9 cellular contexts compared by ENCODE assay signal in genomic region chr10:1047937-1048336, GRCh38. TPM values are rescaled to one million over a fixed set of nuclear protein-coding genes. Genes with fewer than 3 reads are reported as not detected.
DNase-seq lines count a peak whose midpoint lies in the region; FAIRE-seq and TF ChIP-seq lines count a peak whose summit lies in the region.
"Had no signal": no experiment of that assay in that cellular context is flagged by ENCODE, and none has a peak within 500 bp of the region (broad histone marks: within the 10 kb centered on the region; RNA-seq: fewer than 3 reads in every experiment).

No MANE protein-coding gene starts in this region.

- peak overlapping the region; percentile 1 for H4K5ac ChIP-seq in H1 (ENCODE audit: insufficient read length, low read depth, low read length)

- H3K27ac ChIP-seq in PC-9 (peak overlapping the region; percentile 62; the same call in 1 of the 2 replicates), H1 (ENCODE audit: low read depth, low read length) (peak overlapping the region; percentile 61; the same call in 1 of the 2 replicates), neural progenitor cell (peak overlapping the region; percentile 100)

- peak overlapping the region; percentile 98 for H3K4me3 Mint-ChIP-seq in neural progenitor cell

- H3K9me3 ChIP-seq in PC-9 (ENCODE audit: insufficient read depth, low read depth): no peaks in the 10 kb centered on the region
- H3K9me3 ChIP-seq in H1 (ENCODE audit: insufficient read depth in 2 of 2, low read depth in 1 of 2, low read length in 1 of 2): no peaks in the 10 kb centered on the region
- no peaks in the 10 kb centered on the region for H3K9me3 ChIP-seq in neural progenitor cell (ENCODE audit: low read depth)

- 0 out of 2 replicates have a peak overlapping the region, but pooled peaks have one; percentile 77 for H2BK20ac ChIP-seq in H1 (ENCODE audit: low read length)

- H3K18ac ChIP-seq in H1 (ENCODE audit: extremely low read depth, low read length): peak overlapping the region; percentile 75; the same call in 1 of the 2 replicates

- H4K20me1 ChIP-seq in PC-9 (ENCODE audit: insufficient read depth) (peaks cover 15% of the 10 kb centered on the region; the same call in 1 of the 2 replicates), H1 (replicated peaks in 1 of 2; ENCODE audit: control insufficient read depth in 1 of 2, insufficient read depth in 2 of 2, low read length in 2 of 2) (peaks cover 6 to 24% of the 10 kb centered on the region in 2 experiments), neural progenitor cell (ENCODE audit: low read depth) (peaks cover 73% of the 10 kb centered on the region)

- H3F3A ChIP-seq in PC-9 (ENCODE audit: insufficient read depth, low read depth) (peaks cover 15% of the 10 kb centered on the region), neural progenitor cell (ENCODE audit: low read depth) (peaks cover 60% of the 10 kb centered on the region)

- TF ChIP-seq POLR2A in H1 (IDR thresholded peaks at IDR 0.05; ENCODE audit: control extremely low read depth in 1 of 2, low read depth in 2 of 2, low read length in 2 of 2): no peak

- H3K79me1 ChIP-seq in H1 (ENCODE audit: low read depth, low read length): peaks cover 10% of the 10 kb centered on the region; the same call in 1 of the 2 replicates

- WGBS in H1 (ENCODE audit: extremely low coverage in 1 of 2, insufficient coverage in 1 of 2, insufficient read length in 1 of 2, insufficient replicate concordance in 2 of 2, low coverage in 1 of 2, low lambda C conversion rate in 2 of 2, missing lambda C conversion rate in 1 of 2), 2 experiments: 13% methylated on average over 15 of the region's 15 CpGs; no CpG with 5 or more reads in 1 of the 2 experiments

- peak overlapping the region; percentile 95 for H3K4me2 ChIP-seq in PC-9
- H3K4me2 ChIP-seq in H1 (ENCODE audit: insufficient read depth in 1 of 2, low read depth in 2 of 2, low read length in 2 of 2): peak overlapping the region; percentile 76 to 97
- peak overlapping the region; percentile 85 for H3K4me2 ChIP-seq in neural progenitor cell

- H3K9me3 Mint-ChIP-seq in neural progenitor cell: no peaks in the 10 kb centered on the region

- intact Hi-C loops in PC-9 (cut with micrococcal nuclease; ENCODE audit: unreplicated experiment): loop anchor here (2.0 kb wide), 1 partner anchor 61 kb away; no protein-coding TSS in a partner anchor

- no peak overlapping the region for H4K91ac ChIP-seq in H1 (replicated peaks; ENCODE audit: insufficient read length, low read length)

- H3K27me3 ChIP-seq in PC-9 (ENCODE audit: insufficient read depth, low read depth): no peaks in the 10 kb centered on the region
- no peaks in the 10 kb centered on the region for H3K27me3 ChIP-seq in H1 (replicated peaks in 1 of 4; ENCODE audit: control insufficient read depth in 3 of 4, extremely low read depth in 1 of 4, insufficient read depth in 3 of 4, low read length in 3 of 4)
- no peaks in the 10 kb centered on the region for H3K27me3 ChIP-seq in neural progenitor cell

- H3K27ac Mint-ChIP-seq in neural progenitor cell: peak overlapping the region; percentile 43

- peak overlapping the region; percentile 37 to 91 (median 86) for H3K9ac ChIP-seq in H1 (replicated peaks in 1 of 4; ENCODE audit: extremely low read depth in 1 of 4, low read depth in 3 of 4, low read length in 3 of 4)
- H3K9ac ChIP-seq in neural progenitor cell: peak overlapping the region; percentile 84

- TF ChIP-seq EP300 in H1 (IDR thresholded peaks at IDR 0.05; ENCODE audit: borderline replicate concordance in 1 of 2, low read depth in 2 of 2, low read length in 2 of 2): no peak

- no peak overlapping the region for H2AK5ac ChIP-seq in H1 (ENCODE audit: low read depth, low read length)

- H3K4me1 ChIP-seq in PC-9 (replicated peaks; ENCODE audit: insufficient read depth) (peaks cover 16% of the 10 kb centered on the region), H1 (replicated peaks in 1 of 4; ENCODE audit: control insufficient read depth in 3 of 4, insufficient read depth in 4 of 4, low read length in 3 of 4) (peaks cover 0 to 5% (median 2%) of the 10 kb centered on the region in 4 experiments; a peak in 3 of 7 replicates), neural progenitor cell (peaks cover 4% of the 10 kb centered on the region)

- H3K4me1 Mint-ChIP-seq in neural progenitor cell: peaks cover 42% of the 10 kb centered on the region

- H3K23me2 ChIP-seq in H1 (ENCODE audit: low read depth, low read length): no peaks in the 10 kb centered on the region; the same call in 1 of the 2 replicates

- TF ChIP-seq CTCF in PC-9 (conservative IDR thresholded peaks at IDR 0.05) (no peak), H1 (IDR thresholded peaks at IDR 0.05; ENCODE audit: control extremely low read depth in 1 of 3, insufficient read depth in 1 of 3, low read depth in 1 of 3, low read length in 3 of 3) (no peak), neural progenitor cell (IDR thresholded peaks at IDR 0.05) (no peak)

- H2BK5ac ChIP-seq in H1 (ENCODE audit: low read depth, low read length): peak overlapping the region; percentile 99

- no peak for TF ChIP-seq RAD21 in H1 (IDR thresholded peaks at IDR 0.05 in 1 of 2, conservative IDR thresholded peaks at IDR 0.05 in 1 of 2; ENCODE audit: low read depth in 2 of 2, low read length in 2 of 2)

- H3K36me3 ChIP-seq in PC-9 (ENCODE audit: low read depth) (no peaks in the 10 kb centered on the region), H1 (ENCODE audit: control insufficient read depth in 2 of 4, insufficient read depth in 4 of 4, low read length in 3 of 4) (peaks cover 3 to 37% (median 10%) of the 10 kb centered on the region in 4 experiments; a peak in 6 of 8 replicates), neural progenitor cell (peaks cover 3% of the 10 kb centered on the region)

- DNase-seq in ELF-1 (ENCODE audit: low read depth, low spot score) (peak; percentile 45), PC-9 (peak in 1 of 2 experiments; percentile 19), H1 (ENCODE audit: low read depth in 1 of 2, low spot score in 2 of 2) (no peak), neural progenitor cell (ENCODE audit: low spot score) (peak; percentile 62), NCI-H1092 (lab: John Stamatoyannopoulos, UW) (no peak), NCI-H1105 (lab: John Stamatoyannopoulos, UW) (no peak), NCI-H1694 (lab: John Stamatoyannopoulos, UW) (no peak), kidney glomerular epithelial cell (lab: John Stamatoyannopoulos, UW) (no peak)

- POLR2A ChIA-PET in PC-9 (lab: Charles Lee; ENCODE audit: unreplicated experiment) (interaction anchor here (0.5 kb wide), 1 partner anchor 61 kb away, joined by 3 read pairs; no protein-coding TSS in a partner anchor), H1 (lab: Charles Lee; ENCODE audit: partially characterized antibody) (interaction anchor here (0.6 to 2.9 kb wide), 10 partner anchors 9 to 68 kb away, joined by 3 to 22 read pairs (median 4); partner anchors contain the start of gene GTPBP4)

- H3K36me3 Mint-ChIP-seq in neural progenitor cell: peaks cover 38% of the 10 kb centered on the region

- H2BK12ac ChIP-seq in H1 (ENCODE audit: low read depth, low read length): peak overlapping the region; percentile 60

- CTCF ChIA-PET in PC-9 (lab: Charles Lee): no interaction called here
- CTCF ChIA-PET in H1 (lab: Charles Lee; ENCODE audit: partially characterized antibody): no interaction called here

- H2BK15ac ChIP-seq in H1 (ENCODE audit: low read length): 0 out of 2 replicates have a peak overlapping the region, but pooled peaks have one; percentile 77

- BruUV-seq in PC-9 (replicated peaks; lab: Mats Ljungman, UMichigan): no TSS peak

- H3K4me3 ChIP-seq in PC-9 (peak overlapping the region; percentile 92), H1 (ENCODE audit: extremely low read depth in 1 of 4, insufficient read depth in 2 of 4, low read depth in 3 of 4, low read length in 4 of 4) (peak overlapping the region; percentile 79 to 98 (median 95)), neural progenitor cell (peak overlapping the region; percentile 80)

- peak overlapping the region; percentile 86 for H3K4ac ChIP-seq in H1 (replicated peaks; ENCODE audit: insufficient read length, low read depth, low read length)

- H3K79me2 ChIP-seq in PC-9 (ENCODE audit: low read depth): peaks cover 73% of the 10 kb centered on the region
- peaks cover 24 to 79% of the 10 kb centered on the region in 2 experiments for H3K79me2 ChIP-seq in H1 (ENCODE audit: control insufficient read depth in 1 of 2, insufficient read depth in 2 of 2, low read length in 2 of 2)
- peaks cover 82% of the 10 kb centered on the region for H3K79me2 ChIP-seq in neural progenitor cell (ENCODE audit: low read depth)

- no peak overlapping the region for H3K23ac ChIP-seq in H1 (ENCODE audit: insufficient read length)

- no peak overlapping the region for H3K14ac ChIP-seq in H1 (ENCODE audit: insufficient read length)

- no peaks in the 10 kb centered on the region for H3K9me2 ChIP-seq in PC-9 (ENCODE audit: insufficient read depth)

- H2AFZ ChIP-seq in PC-9 (peak overlapping the region; percentile 83; the same call in 1 of the 2 replicates), H1 (ENCODE audit: low read length) (no peak overlapping the region), neural progenitor cell (replicated peaks) (no peak overlapping the region)

- H3K27me3 Mint-ChIP-seq in neural progenitor cell (ENCODE audit: insufficient read depth, low read depth): peaks cover 9% of the 10 kb centered on the region

- H3K56ac ChIP-seq in H1 (replicated peaks; ENCODE audit: insufficient read length, low read depth, low read length): no peak overlapping the region

- no peak overlapping the region for H4K8ac ChIP-seq in H1 (ENCODE audit: extremely low read depth, insufficient read depth, low read length)

- peak overlapping the region; percentile 97 for H2BK120ac ChIP-seq in H1 (replicated peaks; ENCODE audit: low read depth, low read length)

- no peak for FAIRE-seq in H1 (lab: Jason Lieb, UNC)

RNA-seq across cellular contexts. Expression of gene IDI1, which starts 1.0 kb away (rescaled TPM):
- total RNA-seq in PC-9 (2021): 38.5 and 57.7 TPM in 2 replicates
- 56.6 and 60.5 TPM in 2 replicates for total RNA-seq in H1 (2021; fragmentation: NEBNext Ultra II Directional; extraction: Animal tissue kit (Norgen Biotek cat#: 25700))
- 20.4 and 35.3 TPM in 2 replicates for polyA plus RNA-seq in H1 (2011; rRNA removed)
- polyA plus RNA-seq in H1 (2011; cell fraction: cytosol; rRNA removed): 47.1 TPM
- polyA plus RNA-seq in H1 (2011; cell fraction: nucleus; rRNA removed): 19.8 TPM
- polyA plus RNA-seq in H1 (2012, experiment 1 of 2): 37.1 to 68.8 TPM (median 43.5 TPM) in 4 replicates
- 9.1 TPM for polyA plus RNA-seq in H1 (2012, experiment 2 of 2)
- 80.6 TPM for polyA plus RNA-seq in H1 (2013, experiment 1 of 2)
- 85.9 TPM for polyA plus RNA-seq in H1 (2013, experiment 2 of 2)
- polyA minus RNA-seq in H1 (2011; rRNA and poly(A)+ RNA removed): 23.5 and 30.0 TPM in 2 replicates
- polyA minus RNA-seq in H1 (2011; cell fraction: cytosol; rRNA and poly(A)+ RNA removed): 14.5 TPM
- 33.2 TPM for polyA minus RNA-seq in H1 (2011; cell fraction: nucleus; rRNA and poly(A)+ RNA removed)
- total RNA-seq in neural progenitor cell (ENCODE audit: low replicate concordance): 117 and 168 TPM in 2 replicates

RNA-seq across cellular contexts. Expression of gene WDR37, which starts 8.2 kb away (rescaled TPM):
- total RNA-seq in PC-9 (2021) (10.9 and 12.3 TPM in 2 replicates), neural progenitor cell (ENCODE audit: low replicate concordance) (11.6 and 14.7 TPM in 2 replicates)
- total RNA-seq in H1 (2021; fragmentation: NEBNext Ultra II Directional; extraction: Animal tissue kit (Norgen Biotek cat#: 25700)): 10.5 and 12.0 TPM in 2 replicates
- polyA plus RNA-seq in H1 (2011; rRNA removed): 9.6 and 10.1 TPM in 2 replicates
- polyA plus RNA-seq in H1 (2011; cell fraction: cytosol; rRNA removed): 9.6 TPM
- polyA plus RNA-seq in H1 (2011; cell fraction: nucleus; rRNA removed): 11.9 TPM
- 7.4 to 8.7 TPM (median 8.0 TPM) in 4 replicates for polyA plus RNA-seq in H1 (2012, experiment 1 of 2)
- polyA plus RNA-seq in H1 (2012, experiment 2 of 2): 1.5 TPM
- polyA plus RNA-seq in H1 (2013, experiment 1 of 2): 4.4 TPM
- polyA plus RNA-seq in H1 (2013, experiment 2 of 2): 4.6 TPM
- 30.8 and 33.1 TPM in 2 replicates for polyA minus RNA-seq in H1 (2011; rRNA and poly(A)+ RNA removed)
- 7.4 TPM for polyA minus RNA-seq in H1 (2011; cell fraction: cytosol; rRNA and poly(A)+ RNA removed)
- 14.6 TPM for polyA minus RNA-seq in H1 (2011; cell fraction: nucleus; rRNA and poly(A)+ RNA removed)

RNA-seq across cellular contexts. Expression of gene IDI2, which starts 22.3 kb away (rescaled TPM):
- total RNA-seq in PC-9 (2021) (not detected in 2 replicates), neural progenitor cell (ENCODE audit: low replicate concordance) (not detected in 2 replicates)
- not detected in 2 replicates for total RNA-seq in H1 (2021; fragmentation: NEBNext Ultra II Directional; extraction: Animal tissue kit (Norgen Biotek cat#: 25700))
- polyA plus RNA-seq in H1 (2011; rRNA removed): not detected in 2 replicates
- not detected for polyA plus RNA-seq in H1 (2011; cell fraction: cytosol; rRNA removed)
- polyA plus RNA-seq in H1 (2011; cell fraction: nucleus; rRNA removed): not detected
- not detected in 4 replicates for polyA plus RNA-seq in H1 (2012, experiment 1 of 2)
- not detected for polyA plus RNA-seq in H1 (2012, experiment 2 of 2)
- not detected for polyA plus RNA-seq in H1 (2013, experiment 1 of 2)
- polyA plus RNA-seq in H1 (2013, experiment 2 of 2): not detected
- not detected in 2 replicates for polyA minus RNA-seq in H1 (2011; rRNA and poly(A)+ RNA removed)
- not detected for polyA minus RNA-seq in H1 (2011; cell fraction: cytosol; rRNA and poly(A)+ RNA removed)
- not detected for polyA minus RNA-seq in H1 (2011; cell fraction: nucleus; rRNA and poly(A)+ RNA removed)
- total RNA-seq: T-helper 1 cell treated with Interleukin-12 subunit alpha and Interleukin-12 subunit beta and Interleukin-4 antibody, amounts not matched to agents 30 ng/mL and 1 ng/mL, for 36 hours had no signal

RNA-seq across cellular contexts. Expression of gene GTPBP4, which starts 59.7 kb away (rescaled TPM):
- total RNA-seq in PC-9 (2021): 62.5 and 74.1 TPM in 2 replicates
- 89.2 and 98.1 TPM in 2 replicates for total RNA-seq in H1 (2021; fragmentation: NEBNext Ultra II Directional; extraction: Animal tissue kit (Norgen Biotek cat#: 25700))
- 15.5 and 16.9 TPM in 2 replicates for polyA plus RNA-seq in H1 (2011; rRNA removed)
- 39.6 TPM for polyA plus RNA-seq in H1 (2011; cell fraction: cytosol; rRNA removed)
- polyA plus RNA-seq in H1 (2011; cell fraction: nucleus; rRNA removed): 31.4 TPM
- polyA plus RNA-seq in H1 (2012, experiment 1 of 2): 62.2 to 74.1 TPM (median 65.8 TPM) in 4 replicates
- 2.7 TPM for polyA plus RNA-seq in H1 (2012, experiment 2 of 2)
- 43.9 TPM for polyA plus RNA-seq in H1 (2013, experiment 1 of 2)
- polyA plus RNA-seq in H1 (2013, experiment 2 of 2): 43.8 TPM
- 46.1 and 49.7 TPM in 2 replicates for polyA minus RNA-seq in H1 (2011; rRNA and poly(A)+ RNA removed)
- polyA minus RNA-seq in H1 (2011; cell fraction: cytosol; rRNA and poly(A)+ RNA removed): 27.1 TPM
- 63.6 TPM for polyA minus RNA-seq in H1 (2011; cell fraction: nucleus; rRNA and poly(A)+ RNA removed)
- 32.4 and 53.4 TPM in 2 replicates for total RNA-seq in neural progenitor cell (ENCODE audit: low replicate concordance)

Comparison
In these comparisons a context has a peak if more than half of its experiments do, and no peak if none do; other contexts are left out.
1. DNase-seq: peak in ELF-1 (single experiment) and neural progenitor cell (single experiment); none in H1 (0 of 2), NCI-H1092 (single experiment), NCI-H1105 (single experiment), NCI-H1694 (single experiment) and kidney glomerular epithelial cell (single experiment).
2. Peak in every context shown above with its lines, with median percentiles within 50 percentile points of each other: H3K27ac ChIP-seq, H3K4me2 ChIP-seq and H3K4me3 ChIP-seq.